ENCODE assay signal across 20 cellular contexts in the genomic region with DNA sequence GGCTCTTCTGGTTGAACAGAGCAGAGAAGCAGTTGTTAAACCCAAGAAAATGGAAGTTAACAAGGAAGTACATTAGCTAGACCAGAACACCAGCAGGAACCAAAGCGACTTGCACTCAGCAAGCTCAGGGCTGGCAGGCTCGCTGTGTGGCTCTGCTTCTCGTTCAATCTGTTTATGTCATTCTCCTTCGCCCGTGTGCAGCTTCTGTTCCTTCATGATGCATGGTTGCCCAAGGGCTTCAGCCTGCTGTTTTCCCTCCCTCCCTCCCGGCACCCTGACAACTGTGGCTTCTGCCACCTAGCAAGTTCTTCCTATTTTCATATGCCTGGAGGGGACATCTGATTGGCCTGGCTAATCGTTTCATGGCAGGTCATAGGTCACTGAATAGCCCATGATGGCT. TPM values are rescaled to one million over a fixed set of nuclear protein-coding genes. Genes with fewer than 3 reads are reported as not detected.
DNase-seq lines count a peak whose midpoint lies in the region; TF ChIP-seq lines count a peak whose summit lies in the region.
"Had no signal": no experiment of that assay in that cellular context is flagged by ENCODE, and none has a peak within 500 bp of the region (broad histone marks: within the 10 kb centered on the region; RNA-seq: fewer than 3 reads in every experiment).

No MANE protein-coding gene starts in this region.

- no peaks in the 10 kb centered on the region for H3K4me1 ChIP-seq in sigmoid colon
- H3K4me1 ChIP-seq: A549, HAP-1 had no signal

- no peaks in the 10 kb centered on the region for H3K27me3 ChIP-seq in sigmoid colon
- H3K27me3 ChIP-seq: BLaER1 had no signal

- H3K27ac ChIP-seq in sigmoid colon = no peak overlapping the region
- H3K27ac ChIP-seq: 22Rv1, A549, BLaER1, GM23248 had no signal

- DNase-seq in activated effector memory CD4-positive, alpha-beta T cell treated with anti-CD3 and anti-CD28 coated beads, Interleukin-2, amount 50 U/mL, for 16 hours = peak; percentile 30
- no peak for DNase-seq in activated effector memory CD4-positive, alpha-beta T cell treated with Interleukin-2 at 50 U/mL for 16 hours
- DNase-seq in mesenteric fat pad (ENCODE audit: low spot score) = peak; percentile 45
- peak; percentile 40 for DNase-seq in sigmoid colon
- no peak for DNase-seq in SKM-1 (lab: John Stamatoyannopoulos, UW; ENCODE audit: unreplicated experiment)
- DNase-seq in NCI-H82 (lab: John Stamatoyannopoulos, UW) = no peak
- no peak for DNase-seq in NCI-H510A treated with DMSO at 0.1 percent for 48 hours (lab: John Stamatoyannopoulos, UW)
- DNase-seq: CD8-positive, alpha-beta memory T cell; COR-L47; DMS 273 treated with DMSO at 0.1 percent for 48 hours; DMS53; DND-41; EL; GM23248 had no signal

- TF ChIP-seq CTCF in sigmoid colon (IDR thresholded peaks at IDR 0.05) = no peak

- no peak for TF ChIP-seq EP300 in sigmoid colon (IDR thresholded peaks at IDR 0.05)

- TF ChIP-seq POLR2A in sigmoid colon (IDR thresholded peaks at IDR 0.05) = no peak

- no peaks in the 10 kb centered on the region for H3K9me3 ChIP-seq in sigmoid colon
- H3K9me3 ChIP-seq: A549, BLaER1, HAP-1 had no signal

- intact Hi-C loops in sigmoid colon (cut with DNase I) = no loop called here

- H3K4me3 ChIP-seq in sigmoid colon = no peak overlapping the region
- H3K4me3 ChIP-seq: A549, BLaER1, GM12878, GM23248, HAP-1 had no signal

- H3K36me3 ChIP-seq in sigmoid colon = peaks cover 0 to 5% (median 2%) of the 10 kb centered on the region in 4 donors
- H3K36me3 ChIP-seq: BLaER1, HAP-1 had no signal

- WGBS in sigmoid colon, 2 donors = 83 to 89% methylated on average over 7 of the region's 7 CpGs

RNA-seq across cellular contexts. Expression of a gene that starts 25.3 kb away (rescaled TPM):
- total RNA-seq in mesenteric fat pad = 16.9 TPM
- 10 to 100 TPM; 15.2 to 32.9 (median 24.4) TPM for total RNA-seq in sigmoid colon
- 10 to 100 TPM in 1 of 3 donors, 1 to 10 TPM in 2; 8.4 to 14.1 (median 9.9) TPM for polyA plus RNA-seq in sigmoid colon

RNA-seq across cellular contexts. Expression of a gene that starts 41.7 kb away (rescaled TPM):
- 6.8 TPM for total RNA-seq in mesenteric fat pad
- total RNA-seq in sigmoid colon = 1 to 10 TPM; 2.0 to 8.0 (median 2.9) TPM
- polyA plus RNA-seq in sigmoid colon = 10 to 100 TPM; 10.8 to 25.3 (median 12.3) TPM
- polyA plus RNA-seq: CD14-positive monocyte; CD8-positive, alpha-beta memory T cell had no signal

RNA-seq across cellular contexts. Expression of a gene that starts 44.9 kb away (rescaled TPM):
- total RNA-seq in mesenteric fat pad (6.6 TPM), sigmoid colon (10 to 100 TPM in 1 of 4 donors, 1 to 10 TPM in 3; 1.6 to 11.4 (median 5.5) TPM)
- 10 to 100 TPM in 1 of 3 donors, 1 to 10 TPM in 1, under 1 TPM in 1; 0.60 to 59.2 (median 5.7) TPM for polyA plus RNA-seq in sigmoid colon

Comparison
In these comparisons a context has a peak if more than half of its experiments do, and no peak if none do; other contexts are left out.
1. DNase-seq: peak in activated effector memory CD4-positive, alpha-beta T cell treated with anti-CD3 and anti-CD28 coated beads, Interleukin-2, amount 50 U/mL, for 16 hours (single experiment), mesenteric fat pad (single experiment) and sigmoid colon (single experiment); none in activated effector memory CD4-positive, alpha-beta T cell treated with Interleukin-2 at 50 U/mL for 16 hours (single experiment), SKM-1 (single experiment), NCI-H82 (single experiment) and NCI-H510A treated with DMSO at 0.1 percent for 48 hours (single experiment).